In genomic region chr17:72534776-72535175, GRCh38 we compare ENCODE assay signal across 1 cellular context.
TF ChIP-seq lines count a peak whose summit lies in the region.

No MANE protein-coding gene starts in this region.

TF ChIP-seq in SK-N-SH, 30 proteins besides CTCF, POLR2A, EP300 and RAD21 (continued from another document):
- no peak for TF ChIP-seq TEAD4 (IDR thresholded peaks at IDR 0.05; ENCODE audit: borderline replicate concordance, insufficient read depth)
- no peak for TF ChIP-seq MEF2A (IDR thresholded peaks at IDR 0.05; ENCODE audit: borderline replicate concordance, low read depth)
- TF ChIP-seq RCOR1 (IDR thresholded peaks at IDR 0.05; ENCODE audit: low read length): no peak
- TF ChIP-seq PBX3 (IDR thresholded peaks at IDR 0.05): no peak
TF ChIP-seq in SK-N-SH: peak in this region for 0.
